In genomic region chr17:44124118-44124438, GRCh38 we compare ENCODE assay signal across 8 cellular contexts. TPM values are rescaled to one million over a fixed set of nuclear protein-coding genes. Genes with fewer than 3 reads are reported as not detected.
DNase-seq lines count a peak whose midpoint lies in the region; ATAC-seq and TF ChIP-seq lines count a peak whose summit lies in the region.

No MANE protein-coding gene starts in this region.

- H3K27ac ChIP-seq in tibial artery: peak overlapping the region; percentile 98 to 99

- peak overlapping the region; percentile 91 for H3K4me3 Mint-ChIP-seq in activated CD8-positive, alpha-beta memory T cell treated with anti-CD3 and anti-CD28 coated beads, Interleukin-2, amount 10 ng/mL, durations not matched to agents 7 days and 5 days

- peaks cover 0 to 4% (median 0%) of the 10 kb centered on the region in 3 donors for H3K36me3 ChIP-seq in tibial artery

- peaks cover 0 to 45% (median 41%) of the 10 kb centered on the region in 4 donors for H3K4me1 ChIP-seq in tibial artery

- H3K27me3 ChIP-seq in tibial artery: no peaks in the 10 kb centered on the region

- TF ChIP-seq CTCF in astrocyte of the cerebellum (IDR thresholded peaks at IDR 0.05; ENCODE audit: low read depth, low read length, missing control alignments): no peak
- TF ChIP-seq CTCF in lower leg skin (IDR thresholded peaks at IDR 0.05): no peak
- peak in 1 of 2 experiments; percentile 1 for TF ChIP-seq CTCF in tibial artery (IDR thresholded peaks at IDR 0.05)
- no peak for TF ChIP-seq CTCF in GM10266 (IDR thresholded peaks at IDR 0.05; ENCODE audit: control insufficient read depth, insufficient read depth, low read depth, missing control alignments)

- no peak for DNase-seq in activated CD8-positive, alpha-beta memory T cell treated with anti-CD3 and anti-CD28 coated beads, Interleukin-2, amount 10 ng/mL, durations not matched to agents 7 days and 5 days
- DNase-seq in activated CD8-positive, alpha-beta memory T cell treated with anti-CD3 and anti-CD28 coated beads, Interleukin-2, amount 50 U/mL, for 4 hours: no peak
- no peak for DNase-seq in astrocyte of the cerebellum (ENCODE audit: low read depth)
- DNase-seq in lower leg skin (ENCODE audit: low spot score in 2 of 2): no peak
- no peak for DNase-seq in tibial artery
- DNase-seq in GM10266 (ENCODE audit: extremely low spot score): no peak

- no peak for TF ChIP-seq POLR2A in lower leg skin (IDR thresholded peaks at IDR 0.05)

- CTCF ChIA-PET in activated CD8-positive, alpha-beta memory T cell treated with anti-CD3 and anti-CD28 coated beads, Interleukin-2, amount 10 ng/mL, durations not matched to agents 7 days and 5 days (lab: Charles Lee): interaction anchor here (0.7 to 1.8 kb wide), 14 partner anchors 9 to 222 kb away, joined by 3 to 17 read pairs (median 6); partner anchors contain the start of genes GRN, HROB, LSM12 and TMUB2

- H3K4me1 Mint-ChIP-seq in activated CD8-positive, alpha-beta memory T cell treated with anti-CD3 and anti-CD28 coated beads, Interleukin-2, amount 10 ng/mL, durations not matched to agents 7 days and 5 days: peaks cover 18% of the 10 kb centered on the region

- no peaks in the 10 kb centered on the region for H3K9me3 Mint-ChIP-seq in activated CD8-positive, alpha-beta memory T cell treated with anti-CD3 and anti-CD28 coated beads, Interleukin-2, amount 10 ng/mL, durations not matched to agents 7 days and 5 days (ENCODE audit: low read depth)

- peak overlapping the region; percentile 97 for H3K27ac Mint-ChIP-seq in activated CD8-positive, alpha-beta memory T cell treated with anti-CD3 and anti-CD28 coated beads, Interleukin-2, amount 10 ng/mL, durations not matched to agents 7 days and 5 days

- WGBS in lower leg skin, 2 donors: 0 to 2% methylated on average over 8 of the region's 8 CpGs

- in situ Hi-C loops in astrocyte of the cerebellum (cut with HindIII; ENCODE audit: low sequenced_read_pairs): no loop called here

- H3K27me3 Mint-ChIP-seq in activated CD8-positive, alpha-beta memory T cell treated with anti-CD3 and anti-CD28 coated beads, Interleukin-2, amount 10 ng/mL, durations not matched to agents 7 days and 5 days: no peaks in the 10 kb centered on the region

- no peaks in the 10 kb centered on the region for H3K9me3 ChIP-seq in tibial artery

- ATAC-seq in activated CD8-positive, alpha-beta memory T cell treated with anti-CD3 and anti-CD28 coated beads, Interleukin-2, amount 10 ng/mL, durations not matched to agents 7 days and 5 days: no peak
- ATAC-seq in GM18867 (IDR thresholded peaks at IDR 0.05; ENCODE audit: unreplicated experiment): no peak
- no peak for ATAC-seq in HG03095 (IDR thresholded peaks at IDR 0.05; ENCODE audit: unreplicated experiment)

- intact Hi-C loops in lower leg skin (cut with DNase I; ENCODE audit: low total_unique reads): no loop called here
- intact Hi-C loops in tibial artery (cut with DNase I; ENCODE audit: low total_unique reads): loop anchor here (5.0 kb wide), 1 partner anchor 52 kb away; the partner anchor contains the start of gene G6PC3

- H3K4me3 ChIP-seq in astrocyte of the cerebellum (ENCODE audit: low read depth, low read length) (peak overlapping the region; percentile 90), lower leg skin (ENCODE audit: low read depth, poor library complexity, severe bottlenecking) (peak overlapping the region; percentile 26), tibial artery (peak overlapping the region; percentile 99 to 100)

- H3K36me3 Mint-ChIP-seq in activated CD8-positive, alpha-beta memory T cell treated with anti-CD3 and anti-CD28 coated beads, Interleukin-2, amount 10 ng/mL, durations not matched to agents 7 days and 5 days: no peaks in the 10 kb centered on the region

RNA-seq across cellular contexts. Expression of gene HDAC5, which starts 0.6 kb away (rescaled TPM):
- 10 to 100 TPM; 25.5 to 32.5 TPM for total RNA-seq in activated CD8-positive, alpha-beta memory T cell treated with anti-CD3 and anti-CD28 coated beads, Interleukin-2, amount 10 ng/mL, durations not matched to agents 7 days and 5 days
- 100 to 1,000 TPM; 179 to 208 (median 190) TPM for total RNA-seq in lower leg skin

RNA-seq across cellular contexts. Expression of gene HROB, which starts 17.7 kb away (rescaled TPM):
- 10 to 100 TPM; 19.8 to 23.1 TPM for total RNA-seq in activated CD8-positive, alpha-beta memory T cell treated with anti-CD3 and anti-CD28 coated beads, Interleukin-2, amount 10 ng/mL, durations not matched to agents 7 days and 5 days
- 1 to 10 TPM in 3 of 4 donors, under 1 TPM in 1; 0.97 to 4.3 (median 1.5) TPM for total RNA-seq in lower leg skin

RNA-seq across cellular contexts. Expression of gene ASB16, which starts 46.4 kb away (rescaled TPM):
- under 1 TPM in 1 of 2 experiments, not detected in 1; 0.26 TPM for total RNA-seq in activated CD8-positive, alpha-beta memory T cell treated with anti-CD3 and anti-CD28 coated beads, Interleukin-2, amount 10 ng/mL, durations not matched to agents 7 days and 5 days
- 1 to 10 TPM in 1 of 4 donors, not detected in 3; 1.1 TPM for total RNA-seq in lower leg skin

RNA-seq across cellular contexts. Expression of gene G6PC3, which starts 53.5 kb away (rescaled TPM):
- total RNA-seq in activated CD8-positive, alpha-beta memory T cell treated with anti-CD3 and anti-CD28 coated beads, Interleukin-2, amount 10 ng/mL, durations not matched to agents 7 days and 5 days: 10 to 100 TPM; 21.7 to 25.6 TPM
- 10 to 100 TPM; 10.9 to 14.8 (median 12.1) TPM for total RNA-seq in lower leg skin

RNA-seq across cellular contexts. Expression of gene LSM12, which starts 57.6 kb away (rescaled TPM):
- 10 to 100 TPM; 68.3 to 76.8 TPM for total RNA-seq in activated CD8-positive, alpha-beta memory T cell treated with anti-CD3 and anti-CD28 coated beads, Interleukin-2, amount 10 ng/mL, durations not matched to agents 7 days and 5 days
- 10 to 100 TPM; 15.0 to 31.7 (median 19.0) TPM for total RNA-seq in lower leg skin

Comparison
In these comparisons a context has a peak if more than half of its experiments do, and no peak if none do; other contexts are left out.
1. H3K4me3 ChIP-seq: peak in every context shown above with its lines; median percentile 100 in tibial artery; 90 in astrocyte of the cerebellum; 26 in lower leg skin.
2. RNA of gene HDAC5, which starts 0.6 kb away (total RNA-seq): 179 to 208 TPM in lower leg skin; 25.5 to 32.5 TPM in activated CD8-positive, alpha-beta memory T cell treated with anti-CD3 and anti-CD28 coated beads, Interleukin-2, amount 10 ng/mL, durations not matched to agents 7 days and 5 days; every median in the first group is over 4 times any median in the second.